Comparison of ENCODE assay signal across 1 cellular context in the genomic region with DNA sequence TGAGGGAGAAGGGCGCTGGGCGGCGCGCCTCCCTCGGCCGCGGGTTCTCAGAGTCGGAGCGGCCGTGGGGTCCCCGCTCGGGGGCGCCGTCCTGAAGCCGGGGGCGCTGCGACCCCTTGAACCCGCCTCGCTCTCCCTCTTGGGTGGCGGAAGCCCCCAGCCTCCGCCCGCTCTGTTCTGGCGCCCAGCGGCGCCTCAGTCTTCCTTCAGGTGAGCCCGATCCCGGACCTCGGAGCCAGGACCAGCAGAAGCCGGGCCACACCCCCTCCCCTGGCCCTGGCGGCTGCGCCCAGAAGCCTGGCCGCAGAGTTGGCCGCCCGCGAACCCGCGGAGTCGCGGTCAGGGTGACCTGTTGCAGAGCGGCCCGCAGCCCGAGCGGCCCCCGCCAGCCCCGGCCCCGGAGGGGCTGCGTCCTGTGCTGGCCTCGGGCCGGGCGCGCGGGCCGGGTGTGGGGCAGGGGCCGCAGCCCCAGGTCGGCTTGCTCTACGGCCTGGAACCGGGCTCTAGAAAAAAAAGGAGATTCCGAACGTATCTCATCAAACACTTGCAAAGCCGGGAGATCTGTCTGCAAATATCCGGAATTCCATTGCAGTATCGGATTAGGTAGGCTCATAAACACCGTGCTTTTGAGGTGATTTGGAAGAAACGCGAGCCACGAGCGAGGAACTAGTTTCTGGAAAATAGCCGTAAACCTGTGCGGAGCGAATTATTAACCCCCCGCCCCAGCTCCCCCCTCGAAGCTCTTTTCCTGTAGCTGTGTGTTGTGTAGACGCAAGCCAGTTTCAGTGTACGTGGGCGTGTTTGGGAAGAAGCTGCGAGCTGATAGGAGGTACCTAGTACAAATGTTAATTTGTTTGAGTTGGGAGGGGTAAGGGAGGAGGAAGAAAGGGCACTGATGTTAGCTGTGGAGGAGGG.
A peak's percentile ranks its signal among the peaks of the same experiment; 100 is the strongest.
TF ChIP-seq lines count a peak whose summit lies in the region.

No MANE protein-coding gene starts in this region.

TF ChIP-seq in K562, 482 proteins besides CTCF, POLR2A, EP300 and RAD21 (continued from another document and continues in another):
- TF ChIP-seq, protein P1, sequence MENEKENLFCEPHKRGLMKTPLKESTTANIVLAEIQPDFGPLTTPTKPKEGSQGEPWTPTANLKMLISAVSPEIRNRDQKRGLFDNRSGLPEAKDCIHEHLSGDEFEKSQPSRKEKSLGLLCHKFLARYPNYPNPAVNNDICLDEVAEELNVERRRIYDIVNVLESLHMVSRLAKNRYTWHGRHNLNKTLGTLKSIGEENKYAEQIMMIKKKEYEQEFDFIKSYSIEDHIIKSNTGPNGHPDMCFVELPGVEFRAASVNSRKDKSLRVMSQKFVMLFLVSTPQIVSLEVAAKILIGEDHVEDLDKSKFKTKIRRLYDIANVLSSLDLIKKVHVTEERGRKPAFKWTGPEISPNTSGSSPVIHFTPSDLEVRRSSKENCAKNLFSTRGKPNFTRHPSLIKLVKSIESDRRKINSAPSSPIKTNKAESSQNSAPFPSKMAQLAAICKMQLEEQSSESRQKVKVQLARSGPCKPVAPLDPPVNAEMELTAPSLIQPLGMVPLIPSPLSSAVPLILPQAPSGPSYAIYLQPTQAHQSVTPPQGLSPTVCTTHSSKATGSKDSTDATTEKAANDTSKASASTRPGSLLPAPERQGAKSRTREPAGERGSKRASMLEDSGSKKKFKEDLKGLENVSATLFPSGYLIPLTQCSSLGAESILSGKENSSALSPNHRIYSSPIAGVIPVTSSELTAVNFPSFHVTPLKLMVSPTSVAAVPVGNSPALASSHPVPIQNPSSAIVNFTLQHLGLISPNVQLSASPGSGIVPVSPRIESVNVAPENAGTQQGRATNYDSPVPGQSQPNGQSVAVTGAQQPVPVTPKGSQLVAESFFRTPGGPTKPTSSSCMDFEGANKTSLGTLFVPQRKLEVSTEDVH (IDR thresholded peaks at IDR 0.05; ENCODE audit: low read depth, partially characterized antibody) = no peak
- no peak for TF ChIP-seq E2F3 (CRISPR knock-in tag; IDR thresholded peaks at IDR 0.05)
- no peak for TF ChIP-seq HEY1 (CRISPR knock-in tag; IDR thresholded peaks at IDR 0.05; ENCODE audit: borderline replicate concordance)
- no peak for TF ChIP-seq ZNF384 (IDR thresholded peaks at IDR 0.05; ENCODE audit: low read depth, low read length)
- no peak for TF ChIP-seq COPS2 (conservative IDR thresholded peaks at IDR 0.05)
- no peak for TF ChIP-seq TAF15 (IDR thresholded peaks at IDR 0.05; ENCODE audit: low read depth, low read length)
- no peak for TF ChIP-seq NR2C2 (CRISPR knock-in tag; IDR thresholded peaks at IDR 0.05)
- peak; percentile 67 for TF ChIP-seq NR2C2 (tag; IDR thresholded peaks at IDR 0.05)
- TF ChIP-seq, protein P2, sequence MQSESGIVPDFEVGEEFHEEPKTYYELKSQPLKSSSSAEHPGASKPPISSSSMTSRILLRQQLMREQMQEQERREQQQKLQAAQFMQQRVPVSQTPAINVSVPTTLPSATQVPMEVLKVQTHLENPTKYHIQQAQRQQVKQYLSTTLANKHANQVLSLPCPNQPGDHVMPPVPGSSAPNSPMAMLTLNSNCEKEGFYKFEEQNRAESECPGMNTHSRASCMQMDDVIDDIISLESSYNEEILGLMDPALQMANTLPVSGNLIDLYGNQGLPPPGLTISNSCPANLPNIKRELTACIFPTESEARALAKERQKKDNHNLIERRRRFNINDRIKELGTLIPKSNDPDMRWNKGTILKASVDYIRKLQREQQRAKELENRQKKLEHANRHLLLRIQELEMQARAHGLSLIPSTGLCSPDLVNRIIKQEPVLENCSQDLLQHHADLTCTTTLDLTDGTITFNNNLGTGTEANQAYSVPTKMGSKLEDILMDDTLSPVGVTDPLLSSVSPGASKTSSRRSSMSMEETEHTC (IDR thresholded peaks at IDR 0.05) = no peak
- TF ChIP-seq, protein P3, sequence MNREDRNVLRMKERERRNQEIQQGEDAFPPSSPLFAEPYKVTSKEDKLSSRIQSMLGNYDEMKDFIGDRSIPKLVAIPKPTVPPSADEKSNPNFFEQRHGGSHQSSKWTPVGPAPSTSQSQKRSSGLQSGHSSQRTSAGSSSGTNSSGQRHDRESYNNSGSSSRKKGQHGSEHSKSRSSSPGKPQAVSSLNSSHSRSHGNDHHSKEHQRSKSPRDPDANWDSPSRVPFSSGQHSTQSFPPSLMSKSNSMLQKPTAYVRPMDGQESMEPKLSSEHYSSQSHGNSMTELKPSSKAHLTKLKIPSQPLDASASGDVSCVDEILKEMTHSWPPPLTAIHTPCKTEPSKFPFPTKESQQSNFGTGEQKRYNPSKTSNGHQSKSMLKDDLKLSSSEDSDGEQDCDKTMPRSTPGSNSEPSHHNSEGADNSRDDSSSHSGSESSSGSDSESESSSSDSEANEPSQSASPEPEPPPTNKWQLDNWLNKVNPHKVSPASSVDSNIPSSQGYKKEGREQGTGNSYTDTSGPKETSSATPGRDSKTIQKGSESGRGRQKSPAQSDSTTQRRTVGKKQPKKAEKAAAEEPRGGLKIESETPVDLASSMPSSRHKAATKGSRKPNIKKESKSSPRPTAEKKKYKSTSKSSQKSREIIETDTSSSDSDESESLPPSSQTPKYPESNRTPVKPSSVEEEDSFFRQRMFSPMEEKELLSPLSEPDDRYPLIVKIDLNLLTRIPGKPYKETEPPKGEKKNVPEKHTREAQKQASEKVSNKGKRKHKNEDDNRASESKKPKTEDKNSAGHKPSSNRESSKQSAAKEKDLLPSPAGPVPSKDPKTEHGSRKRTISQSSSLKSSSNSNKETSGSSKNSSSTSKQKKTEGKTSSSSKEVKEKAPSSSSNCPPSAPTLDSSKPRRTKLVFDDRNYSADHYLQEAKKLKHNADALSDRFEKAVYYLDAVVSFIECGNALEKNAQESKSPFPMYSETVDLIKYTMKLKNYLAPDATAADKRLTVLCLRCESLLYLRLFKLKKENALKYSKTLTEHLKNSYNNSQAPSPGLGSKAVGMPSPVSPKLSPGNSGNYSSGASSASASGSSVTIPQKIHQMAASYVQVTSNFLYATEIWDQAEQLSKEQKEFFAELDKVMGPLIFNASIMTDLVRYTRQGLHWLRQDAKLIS (CRISPR knock-in tag; IDR thresholded peaks at IDR 0.05) = no peak; the same call in 1 of the 2 replicates
- TF ChIP-seq NFE2 (IDR thresholded peaks at IDR 0.05; ENCODE audit: low read depth) = no peak
- TF ChIP-seq, protein P4, sequence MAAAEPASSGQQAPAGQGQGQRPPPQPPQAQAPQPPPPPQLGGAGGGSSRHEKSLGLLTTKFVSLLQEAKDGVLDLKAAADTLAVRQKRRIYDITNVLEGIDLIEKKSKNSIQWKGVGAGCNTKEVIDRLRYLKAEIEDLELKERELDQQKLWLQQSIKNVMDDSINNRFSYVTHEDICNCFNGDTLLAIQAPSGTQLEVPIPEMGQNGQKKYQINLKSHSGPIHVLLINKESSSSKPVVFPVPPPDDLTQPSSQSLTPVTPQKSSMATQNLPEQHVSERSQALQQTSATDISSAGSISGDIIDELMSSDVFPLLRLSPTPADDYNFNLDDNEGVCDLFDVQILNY (CRISPR knock-in tag; IDR thresholded peaks at IDR 0.05) = no peak
- no peak for TF ChIP-seq FOXP1 (CRISPR knock-in tag; IDR thresholded peaks at IDR 0.05)
- no peak for TF ChIP-seq NFXL1 (CRISPR knock-in tag; IDR thresholded peaks at IDR 0.05)
- TF ChIP-seq NCOA1 (IDR thresholded peaks at IDR 0.05; ENCODE audit: low read depth) = no peak
- 0 out of 2 replicates have a peak, but pooled peaks have one; percentile 24 for TF ChIP-seq TGIF2 (CRISPR knock-in tag; IDR thresholded peaks at IDR 0.05)
- TF ChIP-seq ZNF507 (tag; conservative IDR thresholded peaks at IDR 0.05) = no peak
- TF ChIP-seq CREBBP (IDR thresholded peaks at IDR 0.05; ENCODE audit: low read depth, low read length) = no peak
- TF ChIP-seq, protein P5, sequence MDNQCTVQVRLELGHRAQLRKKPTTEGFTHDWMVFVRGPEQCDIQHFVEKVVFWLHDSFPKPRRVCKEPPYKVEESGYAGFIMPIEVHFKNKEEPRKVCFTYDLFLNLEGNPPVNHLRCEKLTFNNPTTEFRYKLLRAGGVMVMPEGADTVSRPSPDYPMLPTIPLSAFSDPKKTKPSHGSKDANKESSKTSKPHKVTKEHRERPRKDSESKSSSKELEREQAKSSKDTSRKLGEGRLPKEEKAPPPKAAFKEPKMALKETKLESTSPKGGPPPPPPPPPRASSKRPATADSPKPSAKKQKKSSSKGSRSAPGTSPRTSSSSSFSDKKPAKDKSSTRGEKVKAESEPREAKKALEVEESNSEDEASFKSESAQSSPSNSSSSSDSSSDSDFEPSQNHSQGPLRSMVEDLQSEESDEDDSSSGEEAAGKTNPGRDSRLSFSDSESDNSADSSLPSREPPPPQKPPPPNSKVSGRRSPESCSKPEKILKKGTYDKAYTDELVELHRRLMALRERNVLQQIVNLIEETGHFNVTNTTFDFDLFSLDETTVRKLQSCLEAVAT (IDR thresholded peaks at IDR 0.05) = no peak
- no peak for TF ChIP-seq ELF4 (CRISPR knock-in tag; IDR thresholded peaks at IDR 0.05)
- TF ChIP-seq, protein P6, sequence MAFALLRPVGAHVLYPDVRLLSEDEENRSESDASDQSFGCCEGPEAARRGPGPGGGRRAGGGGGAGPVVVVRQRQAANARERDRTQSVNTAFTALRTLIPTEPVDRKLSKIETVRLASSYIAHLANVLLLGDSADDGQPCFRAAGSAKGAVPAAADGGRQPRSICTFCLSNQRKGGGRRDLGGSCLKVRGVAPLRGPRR (CRISPR knock-in tag; IDR thresholded peaks at IDR 0.05) = no peak
- TF ChIP-seq, protein P7, sequence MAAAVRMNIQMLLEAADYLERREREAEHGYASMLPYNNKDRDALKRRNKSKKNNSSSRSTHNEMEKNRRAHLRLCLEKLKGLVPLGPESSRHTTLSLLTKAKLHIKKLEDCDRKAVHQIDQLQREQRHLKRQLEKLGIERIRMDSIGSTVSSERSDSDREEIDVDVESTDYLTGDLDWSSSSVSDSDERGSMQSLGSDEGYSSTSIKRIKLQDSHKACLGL (CRISPR knock-in tag; IDR thresholded peaks at IDR 0.05; ENCODE audit: borderline replicate concordance, poor library complexity, severe bottlenecking) = no peak
- no peak for TF ChIP-seq ERF (CRISPR knock-in tag; IDR thresholded peaks at IDR 0.05)
- TF ChIP-seq ZKSCAN1 (IDR thresholded peaks at IDR 0.05; ENCODE audit: low read depth, low read length) = no peak
- no peak for TF ChIP-seq YY1 (IDR thresholded peaks at IDR 0.05; ENCODE audit: borderline replicate concordance in 1 of 3, control insufficient read depth in 1 of 3, extremely low read depth in 1 of 3, insufficient read depth in 3 of 3, insufficient read length in 1 of 3, insufficient replicate concordance in 2 of 3, low read depth in 1 of 3, low read length in 2 of 3)
- TF ChIP-seq ZNF551 (CRISPR knock-in tag; IDR thresholded peaks at IDR 0.05) = no peak
- TF ChIP-seq, protein P8, sequence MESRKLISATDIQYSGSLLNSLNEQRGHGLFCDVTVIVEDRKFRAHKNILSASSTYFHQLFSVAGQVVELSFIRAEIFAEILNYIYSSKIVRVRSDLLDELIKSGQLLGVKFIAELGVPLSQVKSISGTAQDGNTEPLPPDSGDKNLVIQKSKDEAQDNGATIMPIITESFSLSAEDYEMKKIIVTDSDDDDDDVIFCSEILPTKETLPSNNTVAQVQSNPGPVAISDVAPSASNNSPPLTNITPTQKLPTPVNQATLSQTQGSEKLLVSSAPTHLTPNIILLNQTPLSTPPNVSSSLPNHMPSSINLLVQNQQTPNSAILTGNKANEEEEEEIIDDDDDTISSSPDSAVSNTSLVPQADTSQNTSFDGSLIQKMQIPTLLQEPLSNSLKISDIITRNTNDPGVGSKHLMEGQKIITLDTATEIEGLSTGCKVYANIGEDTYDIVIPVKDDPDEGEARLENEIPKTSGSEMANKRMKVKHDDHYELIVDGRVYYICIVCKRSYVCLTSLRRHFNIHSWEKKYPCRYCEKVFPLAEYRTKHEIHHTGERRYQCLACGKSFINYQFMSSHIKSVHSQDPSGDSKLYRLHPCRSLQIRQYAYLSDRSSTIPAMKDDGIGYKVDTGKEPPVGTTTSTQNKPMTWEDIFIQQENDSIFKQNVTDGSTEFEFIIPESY (CRISPR knock-in tag; IDR thresholded peaks at IDR 0.05) = 0 out of 2 replicates have a peak, but pooled peaks have one; percentile 30
